Comparison of ENCODE assay signal across 23 cellular contexts in the genomic region with DNA sequence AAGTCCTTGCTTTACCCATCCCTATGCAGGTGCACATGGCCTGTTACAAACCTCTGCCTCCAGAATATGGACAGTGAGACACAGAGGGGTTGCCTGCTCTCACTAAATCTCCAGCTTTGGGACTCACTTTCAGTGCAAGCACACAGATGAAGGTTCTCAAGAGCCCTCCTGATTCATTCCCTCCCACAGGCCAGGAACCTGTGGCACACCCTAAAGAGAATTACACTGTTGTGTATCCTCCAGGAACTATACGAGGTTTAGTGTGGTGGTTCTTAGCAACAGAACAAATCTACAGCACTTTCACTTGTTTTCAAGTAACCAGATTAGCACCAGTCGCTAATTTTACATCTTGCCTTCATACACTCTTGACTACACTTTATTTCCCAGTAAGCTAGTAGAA.
"Had no signal": no experiment of that assay in that cellular context is flagged by ENCODE, and none has a peak within 500 bp of the region (broad histone marks: within the 10 kb centered on the region; RNA-seq: fewer than 3 reads in every experiment).

No MANE protein-coding gene starts in this region.

- H3K4me3 ChIP-seq: esophagus squamous epithelium, gastroesophageal sphincter had no signal

- H3K9me3 ChIP-seq: esophagus squamous epithelium, gastroesophageal sphincter had no signal

- H3K36me3 ChIP-seq: brain microvascular endothelial cell, esophagus squamous epithelium, gastroesophageal sphincter had no signal

- DNase-seq: activated CD4-positive, alpha-beta memory T cell treated with anti-CD3 and anti-CD28 coated beads, Interleukin-2, amount 10 ng/mL, durations not matched to agents 7 days and 5 days; activated CD4-positive, alpha-beta T cell treated with anti-CD3 and anti-CD28 coated beads for 36 hours; activated CD4-positive, alpha-beta T cell treated with anti-CD3 and anti-CD28 coated beads, Interleukin-2, amount 10 ng/mL, durations not matched to agents 24 days and 14 days; activated CD4-positive, alpha-beta T cell treated with anti-CD3 and anti-CD28 coated beads, Interleukin-2, amount 50 U/mL, for 4 hours; activated CD4-positive, CD25-positive, alpha-beta regulatory T cell; activated CD4-positive, CD25-positive, alpha-beta regulatory T cell treated with anti-CD3 and anti-CD28 coated beads, Interleukin-2, amount 50 U/mL, for 72 hours; activated CD8-positive, alpha-beta memory T cell treated with anti-CD3 and anti-CD28 coated beads, Interleukin-2, amount 50 U/mL, for 48 hours; activated gamma-delta T cell; activated naive CD4-positive, alpha-beta T cell; activated naive CD4-positive, alpha-beta T cell treated with anti-CD3 and anti-CD28 coated beads, Interleukin-2, amount 10 ng/mL, durations not matched to agents 7 days and 5 days; activated naive CD8-positive, alpha-beta T cell treated with anti-CD3 and anti-CD28 coated beads, Interleukin-2, amount 10 ng/mL, durations not matched to agents 7 days and 5 days; activated T-cell treated with anti-CD3 and anti-CD28 coated beads for 4 hours; activated T-cell treated with anti-CD3 and anti-CD28 coated beads, Interleukin-2, amount 50 U/mL, for 24 hours; activated T-cell treated with anti-CD3 and anti-CD28 coated beads, Interleukin-2, amount 50 U/mL, for 72 hours; anterior cingulate cortex; brain microvascular endothelial cell; effector CD8-positive, alpha-beta T cell; esophagus squamous epithelium; foreskin melanocyte; T-helper 2 cell had no signal

- H3K27ac ChIP-seq: brain microvascular endothelial cell, epithelial cell of prostate, esophagus squamous epithelium, gastroesophageal sphincter had no signal

- ATAC-seq: activated CD4-positive, alpha-beta T cell treated with anti-CD3 and anti-CD28 coated beads for 36 hours; activated naive CD4-positive, alpha-beta T cell treated with anti-CD3 and anti-CD28 coated beads, Interleukin-2, amount 50 U/mL, for 72 hours; activated T-cell treated with anti-CD3 and anti-CD28 coated beads, Interleukin-2, amount 50 U/mL, for 72 hours; gastroesophageal sphincter had no signal
